In the genomic region with DNA sequence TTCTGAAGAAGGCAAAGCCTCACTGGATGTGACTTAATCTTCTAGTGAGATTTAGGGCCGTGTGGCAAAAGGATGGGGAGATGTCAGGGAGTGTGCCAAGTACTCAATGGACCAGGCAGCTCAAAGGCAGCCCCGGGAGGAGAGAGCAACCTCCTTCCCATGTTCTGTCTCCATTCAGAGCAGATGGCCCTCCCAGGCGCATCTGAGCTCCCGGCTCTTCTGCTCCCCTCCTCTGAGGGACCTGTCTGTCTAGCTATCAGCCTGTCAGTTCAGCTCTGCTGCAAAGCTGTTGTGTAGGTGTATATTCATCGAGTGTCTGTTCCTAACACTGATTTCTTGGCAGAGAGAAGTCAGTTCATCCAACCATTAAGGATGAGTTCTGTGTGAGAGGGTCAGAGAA, we compare ENCODE assay signal across 34 cellular contexts. TPM values are rescaled to one million over a fixed set of nuclear protein-coding genes. Genes with fewer than 3 reads are reported as not detected.
A peak's percentile ranks its signal among the peaks of the same experiment; 100 is the strongest.
DNase-seq lines count a peak whose midpoint lies in the region; ATAC-seq, FAIRE-seq and TF ChIP-seq lines count a peak whose summit lies in the region.
"Had no signal": no experiment of that assay in that cellular context is flagged by ENCODE, and none has a peak within 500 bp of the region (broad histone marks: within the 10 kb centered on the region; RNA-seq: fewer than 3 reads in every experiment).

No MANE protein-coding gene starts in this region.

- H3K9me3 Mint-ChIP-seq in astrocyte (ENCODE audit: unreplicated experiment) = no peaks in the 10 kb centered on the region
- H3K9me3 Mint-ChIP-seq: activated CD4-positive, alpha-beta T cell treated with anti-CD3 and anti-CD28 coated beads, Interleukin-2, amount 10 ng/mL, durations not matched to agents 24 days and 14 days; activated T-cell treated with anti-CD3 and anti-CD28 coated beads, Interleukin-2, amount 50 U/mL, for 24 hours; CD8-positive, alpha-beta T cell; stimulated activated naive CD8-positive, alpha-beta T cell treated with anti-CD3 and anti-CD28 coated beads, Interleukin-15, Interleukin-2, amounts not matched to agents 100 ng/mL and 50 ng/mL, for 24 hours had no signal

- H4K20me1 ChIP-seq in astrocyte (ENCODE audit: insufficient read depth, low read length) (no peaks in the 10 kb centered on the region), keratinocyte (ENCODE audit: control insufficient read depth, extremely low read depth, insufficient read depth, low read length) (no peaks in the 10 kb centered on the region)

- no peaks in the 10 kb centered on the region for H3K9me1 ChIP-seq in keratinocyte (ENCODE audit: control insufficient read depth, extremely low read depth, insufficient read depth, low read length)

- dilution Hi-C loops in keratinocyte (cut with MboI; ENCODE audit: extremely low pct_ligation_motif_present, low sequenced_read_pairs) = no loop called here

- TF ChIP-seq RAD21 in A549 (conservative IDR thresholded peaks at IDR 0.05 in 1 of 2, IDR thresholded peaks at IDR 0.05 in 1 of 2) = no peak

- H3K36me3 Mint-ChIP-seq in astrocyte (ENCODE audit: low read depth, unreplicated experiment) = no peaks in the 10 kb centered on the region
- H3K36me3 Mint-ChIP-seq: activated naive CD8-positive, alpha-beta T cell; CD8-positive, alpha-beta T cell had no signal

- no peaks in the 10 kb centered on the region for H3K27me3 ChIP-seq in astrocyte (ENCODE audit: insufficient read depth, low read length)
- H3K27me3 ChIP-seq in keratinocyte (ENCODE audit: control insufficient read depth, extremely low read depth, insufficient read depth, low read length) = no peaks in the 10 kb centered on the region
- H3K27me3 ChIP-seq: BE2C, cardiac muscle cell, foreskin keratinocyte, heart left ventricle, MG63, pancreas, uterus had no signal

- H3K36me3 ChIP-seq in astrocyte (ENCODE audit: insufficient read depth, low read length) (no peaks in the 10 kb centered on the region), keratinocyte (ENCODE audit: control insufficient read depth in 2 of 2, extremely low read depth in 1 of 2, insufficient read depth in 2 of 2, low read length in 2 of 2) (no peaks in the 10 kb centered on the region)
- H3K36me3 ChIP-seq: BE2C, cardiac muscle cell, heart left ventricle, lower lobe of right lung, MG63, pancreas, thoracic aorta, uterus had no signal

- H3K27ac ChIP-seq in A549 = peak overlapping the region in 1 of 2 experiments; percentile 66; a peak in 4 of 6 replicates
- peak overlapping the region; percentile 61 for H3K27ac ChIP-seq in astrocyte (ENCODE audit: low read depth, low read length)
- H3K27ac ChIP-seq in keratinocyte (ENCODE audit: control insufficient read depth, insufficient read depth, low read length) = peak overlapping the region; percentile 3
- H3K27ac ChIP-seq: cardiac muscle cell, foreskin keratinocyte, heart left ventricle, lower lobe of right lung, pancreas, thoracic aorta, uterus, VCaP had no signal

- H3K27ac Mint-ChIP-seq in astrocyte (ENCODE audit: unreplicated experiment) = no peak overlapping the region
- H3K27ac Mint-ChIP-seq: activated CD4-positive, alpha-beta T cell treated with anti-CD3 and anti-CD28 coated beads, Interleukin-2, amount 10 ng/mL, durations not matched to agents 24 days and 14 days; activated naive CD8-positive, alpha-beta T cell; activated T-cell treated with anti-CD3 and anti-CD28 coated beads, Interleukin-2, amount 50 U/mL, for 24 hours; CD8-positive, alpha-beta T cell; stimulated activated naive CD8-positive, alpha-beta T cell treated with anti-CD3 and anti-CD28 coated beads, Interleukin-15, Interleukin-2, amounts not matched to agents 100 ng/mL and 50 ng/mL, for 24 hours had no signal

- H3K4me1 ChIP-seq in A549 (peaks cover 10% of the 10 kb centered on the region), astrocyte (ENCODE audit: insufficient read depth, low read length) (peaks cover 11% of the 10 kb centered on the region), keratinocyte (ENCODE audit: control insufficient read depth, extremely low read depth, insufficient read depth, low read length) (peaks cover 14% of the 10 kb centered on the region)
- H3K4me1 ChIP-seq: BE2C, foreskin keratinocyte, heart left ventricle, lower lobe of right lung, pancreas, uterus had no signal

- FAIRE-seq in A549 (lab: Jason Lieb, UNC) = no peak
- FAIRE-seq in astrocyte (lab: Jason Lieb, UNC) = no peak
- FAIRE-seq in keratinocyte (lab: Jason Lieb, UNC) = no peak
- FAIRE-seq: A204.1, H54, pancreas, small intestine had no signal

- no peak overlapping the region for H3K4me3 Mint-ChIP-seq in astrocyte (ENCODE audit: unreplicated experiment)
- H3K4me3 Mint-ChIP-seq: activated CD4-positive, alpha-beta T cell treated with anti-CD3 and anti-CD28 coated beads, Interleukin-2, amount 10 ng/mL, durations not matched to agents 24 days and 14 days; activated naive CD8-positive, alpha-beta T cell; activated T-cell treated with anti-CD3 and anti-CD28 coated beads, Interleukin-2, amount 50 U/mL, for 24 hours; CD8-positive, alpha-beta T cell; stimulated activated naive CD8-positive, alpha-beta T cell treated with anti-CD3 and anti-CD28 coated beads, Interleukin-15, Interleukin-2, amounts not matched to agents 100 ng/mL and 50 ng/mL, for 24 hours had no signal

- TF ChIP-seq EP300 in A549 (IDR thresholded peaks at IDR 0.05) = no peak

- no peaks in the 10 kb centered on the region for H3K27me3 Mint-ChIP-seq in astrocyte (ENCODE audit: low read depth, unreplicated experiment)
- H3K27me3 Mint-ChIP-seq: activated naive CD8-positive, alpha-beta T cell; stimulated activated naive CD8-positive, alpha-beta T cell treated with anti-CD3 and anti-CD28 coated beads, Interleukin-15, Interleukin-2, amounts not matched to agents 100 ng/mL and 50 ng/mL, for 24 hours had no signal

- POLR2A ChIA-PET in A549 (lab: Yijun Ruan, JAX) = no interaction called here

- H2AFZ ChIP-seq in astrocyte (ENCODE audit: low read depth, low read length) (no peak overlapping the region), keratinocyte (ENCODE audit: control insufficient read depth, low read length) (no peak overlapping the region)

- H3K79me2 ChIP-seq in astrocyte (ENCODE audit: insufficient read depth, low read length) (no peaks in the 10 kb centered on the region), keratinocyte (ENCODE audit: control insufficient read depth, insufficient read depth, low read length) (no peaks in the 10 kb centered on the region)

- peak; percentile 30 to 48; a peak in 4 of 6 replicates for ATAC-seq in A549
- ATAC-seq in HG02763 (IDR thresholded peaks at IDR 0.05; ENCODE audit: unreplicated experiment) = no peak
- ATAC-seq: CD8-positive, alpha-beta T cell; lower lobe of right lung; pancreas had no signal

- peak overlapping the region; percentile 26 for H3K9ac ChIP-seq in astrocyte (ENCODE audit: low read length)
- no peak overlapping the region for H3K9ac ChIP-seq in keratinocyte (ENCODE audit: control insufficient read depth, extremely low read depth, insufficient read depth, low read length)

- CTCF ChIA-PET in A549 (lab: Yijun Ruan, JAX) = no interaction called here

- no peak for TF ChIP-seq POLR2A in A549 (IDR thresholded peaks at IDR 0.05; ENCODE audit: low read length)

- no peak for DNase-seq in A549 (ENCODE audit: low read depth in 1 of 2, low spot score in 1 of 2)
- peak; percentile 15 for DNase-seq in HT1080 (ENCODE audit: low read depth)
- no peak for DNase-seq in astrocyte (ENCODE audit: low read depth)
- no peak for DNase-seq in keratinocyte (ENCODE audit: low read depth, low spot score)
- DNase-seq in stimulated activated CD4-positive, alpha-beta T cell treated with anti-CD3 and anti-CD28 coated beads, Interleukin-2, amount 100 ng/mL, for 48 hours = no peak
- DNase-seq in activated T-cell treated with anti-CD3 and anti-CD28 coated beads, Interleukin-2, amount 50 U/mL, for 1 hour = no peak
- no peak for DNase-seq in NCI-H510A treated with DMSO at 0.1 percent for 48 hours (lab: John Stamatoyannopoulos, UW)
- DNase-seq: activated CD4-positive, alpha-beta T cell treated with anti-CD3 and anti-CD28 coated beads, Interleukin-2, amount 10 ng/mL, durations not matched to agents 24 days and 14 days; activated effector memory CD4-positive, alpha-beta T cell treated with anti-CD3 and anti-CD28 coated beads, Interleukin-2, amount 50 U/mL, for 16 hours; activated T-cell treated with anti-CD3 and anti-CD28 coated beads, Interleukin-2, amount 50 U/mL, for 24 hours; BE2C; CD8-positive, alpha-beta T cell; foreskin keratinocyte; heart left ventricle; KG1; lower lobe of right lung; NCI-H1105; NCI-H187 treated with DMSO at 0.1 percent for 48 hours; NK-92 treated with Interleukin-12 subunit alpha and Interleukin-12 subunit beta, amount 100 ng/mL, for 24 hours; pancreas; retina; SHP77; small intestine; T-helper 9 cell; uterus had no signal

- H3K4me2 ChIP-seq in A549 = peak overlapping the region; percentile 38
- peak overlapping the region; percentile 38 for H3K4me2 ChIP-seq in astrocyte (ENCODE audit: low read length)
- peak overlapping the region; percentile 6 for H3K4me2 ChIP-seq in keratinocyte (ENCODE audit: control insufficient read depth, extremely low read depth, insufficient read depth, low read depth, low read length)

- H3K4me3 ChIP-seq in A549 (no peak overlapping the region), astrocyte (ENCODE audit: insufficient read depth, low read depth, low read length) (no peak overlapping the region), keratinocyte (ENCODE audit: control insufficient read depth in 2 of 3, extremely low read depth in 1 of 3, insufficient read depth in 2 of 3, low read depth in 1 of 3, low read length in 3 of 3) (no peak overlapping the region)
- H3K4me3 ChIP-seq: cardiac muscle cell, heart left ventricle, lower lobe of right lung, MG63, pancreas, thoracic aorta, uterus had no signal

- TF ChIP-seq CTCF in A549 (IDR thresholded peaks at IDR 0.05) (no peak), astrocyte (IDR thresholded peaks at IDR 0.05; ENCODE audit: insufficient read depth, low read depth, low read length) (no peak), keratinocyte (optimal IDR thresholded peaks at IDR 0.05 in 1 of 3, IDR thresholded peaks at IDR 0.05 in 1 of 3, conservative IDR thresholded peaks at IDR 0.05 in 1 of 3; ENCODE audit: extremely low read depth in 1 of 3, insufficient read depth in 2 of 3, low read length in 3 of 3) (no peak)

- peaks cover 11% of the 10 kb centered on the region for H3K4me1 Mint-ChIP-seq in astrocyte (ENCODE audit: low read depth, unreplicated experiment)

- H3K9me3 ChIP-seq in A549 = no peaks in the 10 kb centered on the region
- no peaks in the 10 kb centered on the region for H3K9me3 ChIP-seq in astrocyte (ENCODE audit: insufficient read depth, low read depth, low read length)
- H3K9me3 ChIP-seq in keratinocyte (ENCODE audit: control insufficient read depth, low read depth, low read length) = no peaks in the 10 kb centered on the region
- H3K9me3 ChIP-seq: BE2C, heart left ventricle, lower lobe of right lung, MG63, pancreas, thoracic aorta, uterus had no signal

- 43% methylated on average over 5 of the region's 5 CpGs for WGBS in A549 (ENCODE audit: missing lambda C conversion rate)

RNA-seq across cellular contexts. Expression of gene PORCN, which starts 10.9 kb away (rescaled TPM):
- polyA plus RNA-seq in A549 (2011; rRNA removed) = 9.4 and 13.3 TPM in 2 replicates
- 12.7 and 17.2 TPM in 2 replicates for polyA plus RNA-seq in A549 (2012; cell fraction: cytosol; rRNA removed)
- polyA plus RNA-seq in A549 (2012; cell fraction: nucleus; rRNA removed) = 27.6 and 28.6 TPM in 2 replicates
- 15.1 to 18.6 TPM (median 16.8 TPM) in 3 replicates for polyA plus RNA-seq in A549 (2017; fragmentation: RNase III; extraction: RNeasy Plus Mini Kit Qiagen cat#74134 plus additional on column Dnase treatment)
- 13.5 and 16.4 TPM in 2 replicates for polyA minus RNA-seq in A549 (2011; rRNA and poly(A)+ RNA removed)
- 32.7 and 39.6 TPM in 2 replicates for total RNA-seq in HT1080 (2014; rRNA removed; shearing (Covaris generic))
- polyA plus RNA-seq in HT1080 (2015; cell fraction: cytosol; rRNA removed) = 36.4 and 41.1 TPM in 2 replicates
- polyA plus RNA-seq in HT1080 (2015; cell fraction: nucleus; rRNA removed) = 49.4 and 51.6 TPM in 2 replicates
- 30.3 and 30.5 TPM in 2 replicates for total RNA-seq in astrocyte
- polyA plus RNA-seq in keratinocyte = 52.2 to 78.4 TPM (median 69.3 TPM) in 3 replicates
- 5.2 TPM for polyA plus RNA-seq in keratinocyte (2011; ENCODE audit: low read depth)
- 53.0 and 92.1 TPM in 2 replicates for polyA plus RNA-seq in keratinocyte (2011; cell fraction: cytosol; rRNA removed)
- 110 and 141 TPM in 2 replicates for polyA plus RNA-seq in keratinocyte (2011; cell fraction: nucleus; rRNA removed)
- 33.1 and 77.2 TPM in 2 replicates for polyA plus RNA-seq in keratinocyte (2012; ENCODE audit: low replicate concordance)
- polyA minus RNA-seq in keratinocyte = 84.1 to 260 TPM (median 90.0 TPM) in 3 replicates
- polyA minus RNA-seq in keratinocyte (2011; cell fraction: cytosol; rRNA and poly(A)+ RNA removed) = 109 TPM
- polyA minus RNA-seq in keratinocyte (2011; cell fraction: nucleus; rRNA and poly(A)+ RNA removed) = 55.9 and 76.4 TPM in 2 replicates

RNA-seq across cellular contexts. Expression of gene FTSJ1, which starts 21.9 kb away (rescaled TPM):
- 36.2 and 37.1 TPM in 2 replicates for polyA plus RNA-seq in A549 (2011; rRNA removed)
- 58.7 and 66.2 TPM in 2 replicates for polyA plus RNA-seq in A549 (2012; cell fraction: cytosol; rRNA removed)
- polyA plus RNA-seq in A549 (2012; cell fraction: nucleus; rRNA removed) = 120 and 127 TPM in 2 replicates
- polyA plus RNA-seq in A549 (2017; fragmentation: RNase III; extraction: RNeasy Plus Mini Kit Qiagen cat#74134 plus additional on column Dnase treatment) = 71.2 to 75.3 TPM (median 71.3 TPM) in 3 replicates
- 30.0 and 36.7 TPM in 2 replicates for polyA minus RNA-seq in A549 (2011; rRNA and poly(A)+ RNA removed)
- 114 and 123 TPM in 2 replicates for total RNA-seq in HT1080 (2014; rRNA removed; shearing (Covaris generic))
- polyA plus RNA-seq in HT1080 (2015; cell fraction: cytosol; rRNA removed) = 79.8 and 93.5 TPM in 2 replicates
- 88.5 and 93.9 TPM in 2 replicates for polyA plus RNA-seq in HT1080 (2015; cell fraction: nucleus; rRNA removed)
- total RNA-seq in astrocyte = 64.4 and 73.5 TPM in 2 replicates
- 60.6 to 93.4 TPM (median 62.7 TPM) in 3 replicates for polyA plus RNA-seq in keratinocyte
- polyA plus RNA-seq in keratinocyte (2011; ENCODE audit: low read depth) = 23.6 TPM
- polyA plus RNA-seq in keratinocyte (2011; cell fraction: cytosol; rRNA removed) = 66.6 and 70.9 TPM in 2 replicates
- 100 and 105 TPM in 2 replicates for polyA plus RNA-seq in keratinocyte (2011; cell fraction: nucleus; rRNA removed)
- 48.1 and 100.0 TPM in 2 replicates for polyA plus RNA-seq in keratinocyte (2012; ENCODE audit: low replicate concordance)
- 49.7 to 131 TPM (median 62.3 TPM) in 3 replicates for polyA minus RNA-seq in keratinocyte
- 51.6 TPM for polyA minus RNA-seq in keratinocyte (2011; cell fraction: cytosol; rRNA and poly(A)+ RNA removed)
- 30.8 and 31.5 TPM in 2 replicates for polyA minus RNA-seq in keratinocyte (2011; cell fraction: nucleus; rRNA and poly(A)+ RNA removed)

RNA-seq across cellular contexts. Expression of gene EBP, which starts 23.7 kb away (rescaled TPM):
- 82.9 and 90.8 TPM in 2 replicates for polyA plus RNA-seq in A549 (2011; rRNA removed)
- polyA plus RNA-seq in A549 (2012; cell fraction: cytosol; rRNA removed) = 159 and 179 TPM in 2 replicates
- polyA plus RNA-seq in A549 (2012; cell fraction: nucleus; rRNA removed) = 211 and 234 TPM in 2 replicates
- 114 to 159 TPM (median 142 TPM) in 3 replicates for polyA plus RNA-seq in A549 (2017; fragmentation: RNase III; extraction: RNeasy Plus Mini Kit Qiagen cat#74134 plus additional on column Dnase treatment)
- polyA minus RNA-seq in A549 (2011; rRNA and poly(A)+ RNA removed) = 179 and 201 TPM in 2 replicates
- total RNA-seq in HT1080 (2014; rRNA removed; shearing (Covaris generic)) = 129 and 145 TPM in 2 replicates
- 35.9 and 50.8 TPM in 2 replicates for polyA plus RNA-seq in HT1080 (2015; cell fraction: cytosol; rRNA removed)
- polyA plus RNA-seq in HT1080 (2015; cell fraction: nucleus; rRNA removed) = 44.3 and 52.3 TPM in 2 replicates
- total RNA-seq in astrocyte = 50.0 and 66.0 TPM in 2 replicates
- 157 to 285 TPM (median 194 TPM) in 3 replicates for polyA plus RNA-seq in keratinocyte
- 30.6 TPM for polyA plus RNA-seq in keratinocyte (2011; ENCODE audit: low read depth)
- 89.5 and 123 TPM in 2 replicates for polyA plus RNA-seq in keratinocyte (2011; cell fraction: cytosol; rRNA removed)
- polyA plus RNA-seq in keratinocyte (2011; cell fraction: nucleus; rRNA removed) = 173 and 180 TPM in 2 replicates
- polyA plus RNA-seq in keratinocyte (2012; ENCODE audit: low replicate concordance) = 87.8 and 273 TPM in 2 replicates
- 265 to 582 TPM (median 337 TPM) in 3 replicates for polyA minus RNA-seq in keratinocyte
- 143 TPM for polyA minus RNA-seq in keratinocyte (2011; cell fraction: cytosol; rRNA and poly(A)+ RNA removed)
- 55.9 and 60.6 TPM in 2 replicates for polyA minus RNA-seq in keratinocyte (2011; cell fraction: nucleus; rRNA and poly(A)+ RNA removed)

RNA-seq across cellular contexts. Expression of gene SLC38A5, which starts 27.8 kb away (rescaled TPM):
- polyA plus RNA-seq in A549 (2011; rRNA removed) (0.32 and 0.36 TPM in 2 replicates), A549 (2017; fragmentation: RNase III; extraction: RNeasy Plus Mini Kit Qiagen cat#74134 plus additional on column Dnase treatment) (0.36 to 0.44 TPM (median 0.41 TPM) in 3 replicates), keratinocyte (199 to 339 TPM (median 316 TPM) in 3 replicates)
- polyA plus RNA-seq in A549 (2012; cell fraction: cytosol; rRNA removed) = 0.69 and 0.80 TPM in 2 replicates
- polyA plus RNA-seq in A549 (2012; cell fraction: nucleus; rRNA removed) = 3.0 and 3.2 TPM in 2 replicates
- 1.3 TPM in 1 of 2 replicates, not detected in the other for polyA minus RNA-seq in A549 (2011; rRNA and poly(A)+ RNA removed)
- total RNA-seq in HT1080 (2014; rRNA removed; shearing (Covaris generic)) = not detected in 2 replicates
- polyA plus RNA-seq in HT1080 (2015; cell fraction: cytosol; rRNA removed) = 0.31 and 0.74 TPM in 2 replicates
- 0.50 TPM in 1 of 2 replicates, not detected in the other for polyA plus RNA-seq in HT1080 (2015; cell fraction: nucleus; rRNA removed)
- 36.0 and 51.6 TPM in 2 replicates for total RNA-seq in astrocyte
- 26.1 TPM for polyA plus RNA-seq in keratinocyte (2011; ENCODE audit: low read depth)
- 164 and 221 TPM in 2 replicates for polyA plus RNA-seq in keratinocyte (2011; cell fraction: cytosol; rRNA removed)
- 409 and 483 TPM in 2 replicates for polyA plus RNA-seq in keratinocyte (2011; cell fraction: nucleus; rRNA removed)
- polyA plus RNA-seq in keratinocyte (2012; ENCODE audit: low replicate concordance) = 162 and 248 TPM in 2 replicates
- polyA minus RNA-seq in keratinocyte = 359 to 676 TPM (median 535 TPM) in 3 replicates
- polyA minus RNA-seq in keratinocyte (2011; cell fraction: cytosol; rRNA and poly(A)+ RNA removed) = 341 TPM
- polyA minus RNA-seq in keratinocyte (2011; cell fraction: nucleus; rRNA and poly(A)+ RNA removed) = 236 and 272 TPM in 2 replicates
- total RNA-seq: cardiac muscle cell had no signal
- polyA plus RNA-seq: cardiac muscle cell had no signal

RNA-seq across cellular contexts. Expression of gene TBC1D25, which starts 41.6 kb away (rescaled TPM):
- polyA plus RNA-seq in A549 (2011; rRNA removed) = 8.6 and 10.8 TPM in 2 replicates
- 18.1 and 19.4 TPM in 2 replicates for polyA plus RNA-seq in A549 (2012; cell fraction: cytosol; rRNA removed)
- polyA plus RNA-seq in A549 (2012; cell fraction: nucleus; rRNA removed) = 28.9 and 29.3 TPM in 2 replicates
- polyA plus RNA-seq in A549 (2017; fragmentation: RNase III; extraction: RNeasy Plus Mini Kit Qiagen cat#74134 plus additional on column Dnase treatment) = 8.8 to 13.0 TPM (median 11.6 TPM) in 3 replicates
- polyA minus RNA-seq in A549 (2011; rRNA and poly(A)+ RNA removed) = 14.6 and 21.8 TPM in 2 replicates
- total RNA-seq in HT1080 (2014; rRNA removed; shearing (Covaris generic)) = 7.1 and 10.4 TPM in 2 replicates
- polyA plus RNA-seq in HT1080 (2015; cell fraction: cytosol; rRNA removed) = 12.0 and 15.0 TPM in 2 replicates
- polyA plus RNA-seq in HT1080 (2015; cell fraction: nucleus; rRNA removed) = 15.4 and 15.7 TPM in 2 replicates
- total RNA-seq in astrocyte = 13.1 and 13.6 TPM in 2 replicates
- 6.1 to 11.9 TPM (median 9.2 TPM) in 3 replicates for polyA plus RNA-seq in keratinocyte
- 8.2 TPM for polyA plus RNA-seq in keratinocyte (2011; ENCODE audit: low read depth)
- polyA plus RNA-seq in keratinocyte (2011; cell fraction: cytosol; rRNA removed) = 6.7 and 11.9 TPM in 2 replicates
- polyA plus RNA-seq in keratinocyte (2011; cell fraction: nucleus; rRNA removed) = 12.2 and 15.6 TPM in 2 replicates
- polyA plus RNA-seq in keratinocyte (2012; ENCODE audit: low replicate concordance) = 8.8 and 15.8 TPM in 2 replicates
- 8.2 to 37.2 TPM (median 20.4 TPM) in 3 replicates for polyA minus RNA-seq in keratinocyte
- polyA minus RNA-seq in keratinocyte (2011; cell fraction: cytosol; rRNA and poly(A)+ RNA removed) = 9.8 TPM
- 6.9 and 10.6 TPM in 2 replicates for polyA minus RNA-seq in keratinocyte (2011; cell fraction: nucleus; rRNA and poly(A)+ RNA removed)
